In genomic region chr11:46914363-46914762, GRCh38 we compare ENCODE assay signal across 14 cellular contexts. TPM values are rescaled to one million over a fixed set of nuclear protein-coding genes. Genes with fewer than 3 reads are reported as not detected.
DNase-seq lines count a peak whose midpoint lies in the region; ATAC-seq and TF ChIP-seq lines count a peak whose summit lies in the region.
"Had no signal": no experiment of that assay in that cellular context is flagged by ENCODE, and none has a peak within 500 bp of the region (broad histone marks: within the 10 kb centered on the region; RNA-seq: fewer than 3 reads in every experiment).

No MANE protein-coding gene starts in this region.

- H3K36me3 ChIP-seq in right atrium auricular region (no peaks in the 10 kb centered on the region), Caco-2 (ENCODE audit: control insufficient read depth, insufficient read depth, low read length) (no peaks in the 10 kb centered on the region)

- no peak overlapping the region for H3K4me3 ChIP-seq in right atrium auricular region
- no peak overlapping the region for H3K4me3 ChIP-seq in skeletal muscle cell (ENCODE audit: low read depth, low read length)
- H3K4me3 ChIP-seq in Caco-2 (ENCODE audit: low read depth, low read length): no peak overlapping the region

- H3K27me3 Mint-ChIP-seq in HFFc6 (ENCODE audit: insufficient read depth) (peaks cover 16% of the 10 kb centered on the region), brain (peaks cover 8% of the 10 kb centered on the region), Caco-2 (ENCODE audit: insufficient read depth, unreplicated experiment) (no peaks in the 10 kb centered on the region)
- H3K27me3 Mint-ChIP-seq in activated T-cell treated with anti-CD3 and anti-CD28 coated beads, Interleukin-2, amount 50 U/mL, for 72 hours (ENCODE audit: low read depth): peaks cover 67% of the 10 kb centered on the region

- ATAC-seq in activated T-cell treated with anti-CD3 and anti-CD28 coated beads, Interleukin-2, amount 50 U/mL, for 72 hours (replicated peaks in 1 of 2): no peak

- DNase-seq in HFFc6: peak; percentile 39
- DNase-seq in right atrium auricular region (ENCODE audit: low spot score): no peak
- DNase-seq in skeletal muscle cell (ENCODE audit: low read depth): peak; percentile 14
- DNase-seq in Caco-2: no peak
- DNase-seq in GM19240 (ENCODE audit: insufficient read length, low spot score): no peak
- DNase-seq in activated T-cell treated with anti-CD3 and anti-CD28 coated beads, Interleukin-2, amount 50 U/mL, for 72 hours: no peak
- DNase-seq in NCI-H510A (lab: John Stamatoyannopoulos, UW): no peak
- DNase-seq: activated CD4-positive, alpha-beta T cell treated with anti-CD3 and anti-CD28 coated beads for 1 hour; activated gamma-delta T cell; Calu3; effector CD4-positive, alpha-beta T cell; H7; NCI-H1105 had no signal

- H3K27me3 ChIP-seq in right atrium auricular region: no peaks in the 10 kb centered on the region
- H3K27me3 ChIP-seq in Caco-2 (replicated peaks; ENCODE audit: control insufficient read depth, insufficient read depth, low read length): no peaks in the 10 kb centered on the region

- TF ChIP-seq CTCF in HFFc6 (IDR thresholded peaks at IDR 0.05): no peak
- no peak for TF ChIP-seq CTCF in brain (conservative IDR thresholded peaks at IDR 0.05)
- TF ChIP-seq CTCF in right atrium auricular region (IDR thresholded peaks at IDR 0.05): no peak
- no peak for TF ChIP-seq CTCF in Caco-2 (IDR thresholded peaks at IDR 0.05; ENCODE audit: insufficient read depth in 1 of 2, low read depth in 1 of 2, low read length in 1 of 2, severe bottlenecking in 1 of 2, unreplicated experiment in 1 of 2)

- H3K36me3 Mint-ChIP-seq in HFFc6 (ENCODE audit: low read depth) (no peaks in the 10 kb centered on the region), brain (no peaks in the 10 kb centered on the region), Caco-2 (ENCODE audit: insufficient read depth, unreplicated experiment) (peaks cover 10% of the 10 kb centered on the region)
- H3K36me3 Mint-ChIP-seq in activated T-cell treated with anti-CD3 and anti-CD28 coated beads, Interleukin-2, amount 50 U/mL, for 72 hours (ENCODE audit: insufficient read depth in 2 of 2): no peaks in the 10 kb centered on the region

- H3K4me1 Mint-ChIP-seq in HFFc6 (ENCODE audit: low read depth) (peaks cover 51% of the 10 kb centered on the region), brain (peaks cover 74% of the 10 kb centered on the region), Caco-2 (ENCODE audit: low read depth, unreplicated experiment) (peaks cover 15% of the 10 kb centered on the region)
- peaks cover 22% of the 10 kb centered on the region for H3K4me1 Mint-ChIP-seq in activated T-cell treated with anti-CD3 and anti-CD28 coated beads, Interleukin-2, amount 50 U/mL, for 72 hours (ENCODE audit: low read depth)

- POLR2A ChIA-PET in Caco-2 (lab: Charles Lee): no interaction called here

- H3K9me3 ChIP-seq in right atrium auricular region (no peaks in the 10 kb centered on the region), Caco-2 (no peaks in the 10 kb centered on the region)

- H3K4me3 Mint-ChIP-seq in HFFc6 (peak overlapping the region; percentile 56), brain (peak overlapping the region; percentile 80 to 93 (median 84)), Caco-2 (ENCODE audit: unreplicated experiment) (no peak overlapping the region)
- H3K4me3 Mint-ChIP-seq in activated T-cell treated with anti-CD3 and anti-CD28 coated beads, Interleukin-2, amount 50 U/mL, for 72 hours: no peak overlapping the region

- H3K4me1 ChIP-seq in right atrium auricular region (peaks cover 0 to 63% of the 10 kb centered on the region in 2 donors), Caco-2 (peaks cover 11% of the 10 kb centered on the region; the same call in 1 of the 2 replicates)

- no TSS peak for BruUV-seq in Caco-2 (replicated peaks; lab: Mats Ljungman, UMichigan)

- peak overlapping the region; percentile 88 to 90 for H3K27ac ChIP-seq in right atrium auricular region

- H3K9me3 Mint-ChIP-seq in HFFc6 (no peaks in the 10 kb centered on the region), brain (no peaks in the 10 kb centered on the region), Caco-2 (ENCODE audit: unreplicated experiment) (no peaks in the 10 kb centered on the region)
- H3K9me3 Mint-ChIP-seq in activated T-cell treated with anti-CD3 and anti-CD28 coated beads, Interleukin-2, amount 50 U/mL, for 72 hours: no peaks in the 10 kb centered on the region

- intact Hi-C loops in Caco-2 (cut with micrococcal nuclease; ENCODE audit: unreplicated experiment): no loop called here

- CTCF ChIA-PET in Caco-2 (lab: Charles Lee): interaction anchor here (2.1 kb wide), 1 partner anchor 239 kb away, joined by 10 read pairs; no protein-coding TSS in a partner anchor

- H3K27ac Mint-ChIP-seq in HFFc6 (peak overlapping the region; percentile 76), brain (peak overlapping the region; percentile 67 to 98 (median 96)), Caco-2 (ENCODE audit: unreplicated experiment) (no peak overlapping the region)
- H3K27ac Mint-ChIP-seq in activated T-cell treated with anti-CD3 and anti-CD28 coated beads, Interleukin-2, amount 50 U/mL, for 72 hours: no peak overlapping the region

RNA-seq across cellular contexts. Expression of gene LRP4, which starts 4.0 kb away (rescaled TPM):
- 1 to 10 TPM; 1.4 to 2.1 (median 1.8) TPM for total RNA-seq in HFFc6 (2021; fragmentation: NEBNext Ultra II Directional; extraction: Animal tissue kit (Norgen Biotek cat#: 25700))
- 32.9 TPM for polyA plus RNA-seq in brain (ENCODE audit: insufficient read depth, low read depth, low replicate concordance)
- total RNA-seq in right atrium auricular region (10 to 100 TPM; 22.5 to 29.6 TPM), Caco-2 (2022) (9.3 and 11.1 TPM in 2 replicates)
- total RNA-seq in activated T-cell treated with anti-CD3 and anti-CD28 coated beads, Interleukin-2, amount 50 U/mL, for 72 hours: under 1 TPM in 1 of 2 donors, not detected in 1; 0.09 TPM

RNA-seq across cellular contexts. Expression of gene CSTPP1, which starts 22.2 kb away (rescaled TPM):
- 10 to 100 TPM; 19.4 to 29.2 (median 27.1) TPM for total RNA-seq in HFFc6 (2021; fragmentation: NEBNext Ultra II Directional; extraction: Animal tissue kit (Norgen Biotek cat#: 25700))
- 80.9 TPM for polyA plus RNA-seq in brain (ENCODE audit: insufficient read depth, low read depth, low replicate concordance)
- total RNA-seq in right atrium auricular region (10 to 100 TPM in 1 of 2 donors, 1 to 10 TPM in 1; 8.1 to 14.0 TPM), Caco-2 (2022) (19.8 and 22.9 TPM in 2 replicates)
- total RNA-seq in activated T-cell treated with anti-CD3 and anti-CD28 coated beads, Interleukin-2, amount 50 U/mL, for 72 hours: 10 to 100 TPM; 20.4 to 21.2 TPM

Comparison
In these comparisons a context has a peak if more than half of its experiments do, and no peak if none do; other contexts are left out.
1. DNase-seq: peak in HFFc6 (single experiment) and skeletal muscle cell (single experiment); none in right atrium auricular region (single experiment), Caco-2 (0 of 2), GM19240 (single experiment), activated T-cell treated with anti-CD3 and anti-CD28 coated beads, Interleukin-2, amount 50 U/mL, for 72 hours (0 of 2) and NCI-H510A (single experiment).
2. H3K27ac Mint-ChIP-seq: peak in HFFc6 (single experiment) and brain (5 of 5); none in Caco-2 (single experiment) and activated T-cell treated with anti-CD3 and anti-CD28 coated beads, Interleukin-2, amount 50 U/mL, for 72 hours (single experiment).
3. H3K4me3 Mint-ChIP-seq: peak in HFFc6 (single experiment) and brain (5 of 5); none in Caco-2 (single experiment) and activated T-cell treated with anti-CD3 and anti-CD28 coated beads, Interleukin-2, amount 50 U/mL, for 72 hours (0 of 2).